In the genomic region with DNA sequence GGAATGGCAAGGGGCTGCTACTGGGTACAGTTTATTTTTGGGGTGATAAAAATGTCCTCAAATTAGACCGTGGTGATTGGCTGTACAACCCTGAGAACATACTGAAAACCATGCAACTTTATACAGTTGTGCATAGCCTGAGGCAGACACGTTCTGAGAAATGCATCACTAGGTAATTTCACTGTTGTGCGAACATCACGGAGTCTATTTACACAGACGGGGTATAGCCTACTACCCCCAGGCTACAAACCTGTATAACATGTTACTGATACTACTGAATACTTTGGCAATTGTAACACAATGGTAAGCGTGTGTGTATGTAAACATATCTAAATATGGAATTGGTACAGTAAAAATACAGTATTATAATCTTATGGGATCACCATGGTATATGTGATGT, we compare ENCODE assay signal across 1 cellular context.
TF ChIP-seq lines count a peak whose summit lies in the region.

No MANE protein-coding gene starts in this region.

TF ChIP-seq in WTC11, 78 proteins besides CTCF, POLR2A, EP300 and RAD21 (continued from another document):
- TF ChIP-seq FOXP4 (CRISPR knock-in tag; IDR thresholded peaks at IDR 0.05) (no peak), ZNF425 (CRISPR knock-in tag; conservative IDR thresholded peaks at IDR 0.05) (no peak), SMAD4 (CRISPR knock-in tag; IDR thresholded peaks at IDR 0.05) (no peak), ZNF281 (CRISPR knock-in tag; IDR thresholded peaks at IDR 0.05) (no peak)
- TF ChIP-seq, protein P1, sequence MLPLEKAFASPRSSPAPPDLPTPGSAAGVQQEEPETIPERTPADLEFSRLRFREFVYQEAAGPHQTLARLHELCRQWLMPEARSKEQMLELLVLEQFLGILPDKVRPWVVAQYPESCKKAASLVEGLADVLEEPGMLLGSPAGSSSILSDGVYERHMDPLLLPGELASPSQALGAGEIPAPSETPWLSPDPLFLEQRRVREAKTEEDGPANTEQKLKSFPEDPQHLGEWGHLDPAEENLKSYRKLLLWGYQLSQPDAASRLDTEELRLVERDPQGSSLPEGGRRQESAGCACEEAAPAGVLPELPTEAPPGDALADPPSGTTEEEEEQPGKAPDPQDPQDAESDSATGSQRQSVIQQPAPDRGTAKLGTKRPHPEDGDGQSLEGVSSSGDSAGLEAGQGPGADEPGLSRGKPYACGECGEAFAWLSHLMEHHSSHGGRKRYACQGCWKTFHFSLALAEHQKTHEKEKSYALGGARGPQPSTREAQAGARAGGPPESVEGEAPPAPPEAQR (CRISPR knock-in tag; IDR thresholded peaks at IDR 0.05): no peak
- TF ChIP-seq, protein P2, sequence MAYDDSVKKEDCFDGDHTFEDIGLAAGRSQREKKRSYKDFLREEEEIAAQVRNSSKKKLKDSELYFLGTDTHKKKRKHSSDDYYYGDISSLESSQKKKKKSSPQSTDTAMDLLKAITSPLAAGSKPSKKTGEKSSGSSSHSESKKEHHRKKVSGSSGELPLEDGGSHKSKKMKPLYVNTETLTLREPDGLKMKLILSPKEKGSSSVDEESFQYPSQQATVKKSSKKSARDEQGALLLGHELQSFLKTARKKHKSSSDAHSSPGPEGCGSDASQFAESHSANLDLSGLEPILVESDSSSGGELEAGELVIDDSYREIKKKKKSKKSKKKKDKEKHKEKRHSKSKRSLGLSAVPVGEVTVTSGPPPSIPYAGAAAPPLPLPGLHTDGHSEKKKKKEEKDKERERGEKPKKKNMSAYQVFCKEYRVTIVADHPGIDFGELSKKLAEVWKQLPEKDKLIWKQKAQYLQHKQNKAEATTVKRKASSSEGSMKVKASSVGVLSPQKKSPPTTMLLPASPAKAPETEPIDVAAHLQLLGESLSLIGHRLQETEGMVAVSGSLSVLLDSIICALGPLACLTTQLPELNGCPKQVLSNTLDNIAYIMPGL (CRISPR knock-in tag; IDR thresholded peaks at IDR 0.05): no peak
